In the genomic region with DNA sequence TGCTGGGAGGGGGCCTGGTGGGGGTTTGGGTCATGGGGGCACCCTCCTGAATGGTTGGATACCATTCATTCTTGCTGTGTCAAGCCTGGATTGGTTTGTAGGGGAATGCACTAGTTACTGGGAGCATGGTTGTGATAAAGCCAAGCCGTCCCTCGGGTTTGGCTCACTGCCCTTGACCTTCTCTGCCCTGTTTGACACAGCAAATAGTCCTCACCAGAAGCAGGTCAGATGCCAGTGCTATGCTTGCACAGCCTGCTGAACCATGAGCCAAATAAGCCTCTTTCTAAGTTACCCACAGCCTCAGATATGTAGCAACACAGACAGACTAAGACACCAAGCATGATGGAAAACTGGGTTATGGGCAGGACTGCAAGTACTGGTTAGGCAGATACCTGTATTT, we compare ENCODE assay signal across 25 cellular contexts. TPM values are rescaled to one million over a fixed set of nuclear protein-coding genes. Genes with fewer than 3 reads are reported as not detected.
"Had no signal": no experiment of that assay in that cellular context is flagged by ENCODE, and none has a peak within 500 bp of the region (broad histone marks: within the 10 kb centered on the region; RNA-seq: fewer than 3 reads in every experiment).

No MANE protein-coding gene starts in this region.

- H3K4me2 ChIP-seq: SK-N-SH had no signal

- H3K9ac ChIP-seq: SK-N-SH had no signal

- H3K9me2 ChIP-seq: SK-N-SH had no signal

- H3K9me3 ChIP-seq: SK-N-SH had no signal

- DNase-seq: IMR-90, Kasumi-1, KG1, MM.1S, NCI-H1105, NCI-H1417, NCI-H1436 treated with DMSO at 0.1 percent for 48 hours, NCI-H1694, NCI-H187 treated with DMSO at 0.1 percent for 48 hours, NCI-H2081, NCI-H2107, NCI-H2171, NCI-H226, NCI-H446, NCI-H510A, NCI-H524 treated with DMSO at 0.1 percent for 48 hours, NCI-H69, NCI-H774, RPMI8226, SHP77, SK-N-SH, SW 1271 had no signal

RNA-seq across cellular contexts. Expression of gene SLC22A31, which starts 31.8 kb away (rescaled TPM):
- total RNA-seq: HT-29, M059J, SK-MEL-5 had no signal
